8 cellular contexts compared by ENCODE assay signal in the genomic region with DNA sequence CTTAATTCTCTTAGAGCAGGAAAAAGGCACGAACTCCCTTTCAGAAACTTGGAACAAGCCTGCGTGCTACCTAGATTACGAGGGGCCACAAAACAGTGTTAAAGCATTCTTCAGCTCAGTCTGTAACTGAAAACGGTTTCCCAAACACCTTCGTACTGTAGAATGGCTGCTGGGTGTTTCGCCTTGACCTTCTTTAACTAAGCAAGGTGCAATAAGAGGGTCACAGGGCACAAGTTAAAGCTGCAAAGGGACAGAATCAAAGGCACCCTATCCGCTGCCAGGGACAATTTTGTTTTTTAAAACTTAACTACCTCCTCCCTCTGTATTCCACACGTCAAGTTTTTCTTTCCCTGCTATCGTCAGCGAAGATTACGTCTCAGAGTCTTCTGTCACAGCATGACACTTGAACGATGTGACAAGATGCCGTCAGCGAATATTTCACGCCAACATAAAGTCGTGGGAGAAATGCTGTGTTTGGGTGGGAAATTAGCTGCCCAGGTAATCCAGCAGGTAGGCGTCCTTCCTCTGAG. TPM values are rescaled to one million over a fixed set of nuclear protein-coding genes. Genes with fewer than 3 reads are reported as not detected.
DNase-seq lines count a peak whose midpoint lies in the region; ATAC-seq, FAIRE-seq and TF ChIP-seq lines count a peak whose summit lies in the region.

No MANE protein-coding gene starts in this region.

- H3K4me1 Mint-ChIP-seq in stimulated activated naive CD8-positive, alpha-beta T cell treated with anti-CD3 and anti-CD28 coated beads, Interleukin-15, Interleukin-2, amounts not matched to agents 100 ng/mL and 50 ng/mL, for 24 hours (ENCODE audit: low read depth): peaks cover 32% of the 10 kb centered on the region

- POLR2A ChIA-PET in K562 (lab: Yijun Ruan, JAX): interaction anchor here (0.8 to 1.5 kb wide), 3 partner anchors 27 to 102 kb away, joined by 3 to 4 read pairs (median 4); no protein-coding TSS in a partner anchor

- ATAC-seq in GM21717 (IDR thresholded peaks at IDR 0.05; ENCODE audit: unreplicated experiment): peak; percentile 3
- ATAC-seq in K562: peak; percentile 33
- ATAC-seq in HG03565 (IDR thresholded peaks at IDR 0.05; ENCODE audit: unreplicated experiment): no peak
- ATAC-seq in GM18858 (IDR thresholded peaks at IDR 0.05; ENCODE audit: unreplicated experiment): no peak

- H2AFZ ChIP-seq in K562 (ENCODE audit: low read depth, low read length): peak overlapping the region; percentile 90

- DNase-seq in EH (ENCODE audit: low read depth) (peak; percentile 38), NCI-H69 (lab: John Stamatoyannopoulos, UW) (peak; percentile 70), K562 (ENCODE audit: extremely low read depth in 1 of 4, low spot score in 3 of 4) (peak in 2 of 4 experiments; percentile 22 to 58), kidney tubule cell (ENCODE audit: low spot score) (peak; percentile 8)

- peak overlapping the region; percentile 92 for H3K27ac ChIP-seq in K562 (ENCODE audit: extremely low read depth, low read depth, low read length)

- FAIRE-seq in K562 (lab: Jason Lieb, UNC): peak; percentile 48

- no TSS peak for BruUV-seq in K562 (replicated peaks; lab: Mats Ljungman, UMichigan)

- peaks cover 8% of the 10 kb centered on the region for H3K27me3 Mint-ChIP-seq in stimulated activated naive CD8-positive, alpha-beta T cell treated with anti-CD3 and anti-CD28 coated beads, Interleukin-15, Interleukin-2, amounts not matched to agents 100 ng/mL and 50 ng/mL, for 24 hours

- TF ChIP-seq CTCF in K562 (IDR thresholded peaks at IDR 0.05 in 2 of 3, conservative IDR thresholded peaks at IDR 0.05 in 1 of 3; ENCODE audit: insufficient read depth in 2 of 3, low read depth in 1 of 3, low read length in 3 of 3): no peak

- H3K27ac Mint-ChIP-seq in stimulated activated naive CD8-positive, alpha-beta T cell treated with anti-CD3 and anti-CD28 coated beads, Interleukin-15, Interleukin-2, amounts not matched to agents 100 ng/mL and 50 ng/mL, for 24 hours: peak overlapping the region; percentile 81

- peaks cover 13% of the 10 kb centered on the region for H3K36me3 Mint-ChIP-seq in stimulated activated naive CD8-positive, alpha-beta T cell treated with anti-CD3 and anti-CD28 coated beads, Interleukin-15, Interleukin-2, amounts not matched to agents 100 ng/mL and 50 ng/mL, for 24 hours (ENCODE audit: low read depth)

- peaks cover 32% of the 10 kb centered on the region for H3K36me3 ChIP-seq in K562 (ENCODE audit: control insufficient read depth, insufficient read depth, low read length)

- no peak for TF ChIP-seq EP300 in K562 (IDR thresholded peaks at IDR 0.05; ENCODE audit: low read length)

- H3K4me3 Mint-ChIP-seq in stimulated activated naive CD8-positive, alpha-beta T cell treated with anti-CD3 and anti-CD28 coated beads, Interleukin-15, Interleukin-2, amounts not matched to agents 100 ng/mL and 50 ng/mL, for 24 hours: peak overlapping the region; percentile 97

- H3K9ac ChIP-seq in K562 (ENCODE audit: insufficient read depth in 1 of 2, low read depth in 2 of 2, low read length in 2 of 2): peak overlapping the region; percentile 97

- CTCF ChIA-PET in K562 (lab: Yijun Ruan, JAX; ENCODE audit: low intra/inter-chr PET ratio): interaction anchor here (0.6 to 2.9 kb wide), 2 partner anchors 89 to 1801 kb away, joined by 3 to 22 read pairs; no protein-coding TSS in a partner anchor

- no peaks in the 10 kb centered on the region for H4K20me1 ChIP-seq in K562 (replicated peaks; ENCODE audit: control insufficient read depth, insufficient read depth, low read length)

- in situ Hi-C loops in K562 (cut with MboI): no loop called here

- no peaks in the 10 kb centered on the region for H3K9me3 Mint-ChIP-seq in stimulated activated naive CD8-positive, alpha-beta T cell treated with anti-CD3 and anti-CD28 coated beads, Interleukin-15, Interleukin-2, amounts not matched to agents 100 ng/mL and 50 ng/mL, for 24 hours

- peak overlapping the region; percentile 99 for H3K4me2 ChIP-seq in K562 (ENCODE audit: insufficient read depth, low read length)

- H3K9me1 ChIP-seq in K562 (ENCODE audit: control insufficient read depth, insufficient read depth, low read length): no peaks in the 10 kb centered on the region

- H3K4me3 ChIP-seq in K562: peak overlapping the region; percentile 76

- peaks cover 4 to 15% of the 10 kb centered on the region in 2 experiments; a peak in 4 of 5 replicates for H3K4me1 ChIP-seq in K562 (replicated peaks in 1 of 2; ENCODE audit: control insufficient read depth in 2 of 2, insufficient read depth in 2 of 2, low read length in 2 of 2)

- H3K9me3 ChIP-seq in K562 (replicated peaks; ENCODE audit: control insufficient read depth, insufficient read depth, low read depth, low read length): no peaks in the 10 kb centered on the region

- H3K79me2 ChIP-seq in K562 (ENCODE audit: control insufficient read depth, insufficient read depth, low read length): peaks cover 47% of the 10 kb centered on the region

- intact Hi-C loops in K562 (cut with micrococcal nuclease): loop anchor here (1.0 to 2.0 kb wide), 2 partner anchors 54 to 76 kb away; a partner anchor contains a TSS

- no peaks in the 10 kb centered on the region for H3K27me3 ChIP-seq in K562 (ENCODE audit: control insufficient read depth in 2 of 2, insufficient read depth in 2 of 2, low read length in 2 of 2)

- WGBS in K562 (ENCODE audit: insufficient coverage, low coverage, missing lambda C conversion rate): under 1% methylated on average over 17 of the region's 17 CpGs

- TF ChIP-seq RAD21 in K562 (CRISPR knock-in tag; conservative IDR thresholded peaks at IDR 0.05 in 1 of 2, IDR thresholded peaks at IDR 0.05 in 1 of 2): no peak

- TF ChIP-seq POLR2A in K562 (conservative IDR thresholded peaks at IDR 0.05): no peak

RNA-seq across cellular contexts. Expression of a gene that starts 0.6 kb away (rescaled TPM):
- total RNA-seq in K562 (2011; cell fraction: chromatin; rRNA removed; ENCODE audit: low replicate concordance): 8.0 and 49.3 TPM in 2 replicates
- 4.8 and 6.4 TPM in 2 replicates for total RNA-seq in K562 (2011; cell fraction: nucleolus; rRNA removed)
- total RNA-seq in K562 (2011; cell fraction: nucleoplasm; rRNA removed): 15.0 and 31.4 TPM in 2 replicates
- 11.7 TPM in 2 replicates for total RNA-seq in K562 (2014; rRNA removed)
- 23.3 and 30.3 TPM in 2 replicates for total RNA-seq in K562 (2014; rRNA removed; fragmentation: Illumina TruSeq; extraction: Trizol)
- 17.5 and 20.7 TPM in 2 replicates for total RNA-seq in K562 (2015; rRNA removed; fragmentation: Illumina TruSeq; extraction: Trizol)
- 21.1 and 21.9 TPM in 2 replicates for total RNA-seq in K562 (2021)
- polyA plus RNA-seq in K562 (2011; rRNA removed): 35.1 and 42.3 TPM in 2 replicates
- polyA plus RNA-seq in K562 (2011; cell fraction: cytosol; rRNA removed): 4.8 and 14.0 TPM in 2 replicates
- 8.2 and 12.3 TPM in 2 replicates for polyA plus RNA-seq in K562 (2011; cell fraction: nucleus; rRNA removed)
- 15.0 and 18.3 TPM in 2 replicates for polyA plus RNA-seq in K562 (2012)
- polyA plus RNA-seq in K562 (2014; fragmentation: Illumina TruSeq; extraction: Trizol): 21.2 and 25.0 TPM in 2 replicates
- 10 to 100 TPM in 1 of 2 experiments, 1 to 10 TPM in 1; 9.5 to 19.2 TPM for polyA plus RNA-seq in K562 (2014; fragmentation: Nextera tagmentation; extraction: Ambion mirVana)
- 16.5 and 17.6 TPM in 2 replicates for polyA plus RNA-seq in K562 (2014; rRNA removed)
- 61.9 and 70.0 TPM in 2 replicates for polyA minus RNA-seq in K562 (2011; rRNA and poly(A)+ RNA removed)
- polyA minus RNA-seq in K562 (2011; cell fraction: cytosol; rRNA and poly(A)+ RNA removed): 16.2 and 17.2 TPM in 2 replicates
- polyA minus RNA-seq in K562 (2011; cell fraction: nucleus; rRNA and poly(A)+ RNA removed): 10.4 and 21.7 TPM in 2 replicates

RNA-seq across cellular contexts. Expression of a gene that starts 29.8 kb away (rescaled TPM):
- 426 and 1,792 TPM in 2 replicates for total RNA-seq in K562 (2011; cell fraction: chromatin; rRNA removed; ENCODE audit: low replicate concordance)
- 167 and 305 TPM in 2 replicates for total RNA-seq in K562 (2011; cell fraction: nucleolus; rRNA removed)
- total RNA-seq in K562 (2011; cell fraction: nucleoplasm; rRNA removed): 499 and 612 TPM in 2 replicates
- total RNA-seq in K562 (2014; rRNA removed) (71.6 and 75.0 TPM in 2 replicates), K562 (2014; rRNA removed; fragmentation: Illumina TruSeq; extraction: Trizol) (156 and 170 TPM in 2 replicates), K562 (2015; rRNA removed; fragmentation: Illumina TruSeq; extraction: Trizol) (101 and 111 TPM in 2 replicates), K562 (2021) (70.6 and 73.7 TPM in 2 replicates)
- polyA plus RNA-seq in K562 (2011; rRNA removed) (49.6 and 58.2 TPM in 2 replicates), K562 (2014; fragmentation: Illumina TruSeq; extraction: Trizol) (45.6 and 47.5 TPM in 2 replicates), K562 (2014; fragmentation: Nextera tagmentation; extraction: Ambion mirVana) (10 to 100 TPM; 21.7 to 24.5 TPM), K562 (2014; rRNA removed) (50.7 and 51.8 TPM in 2 replicates)
- 18.0 and 26.3 TPM in 2 replicates for polyA plus RNA-seq in K562 (2011; cell fraction: cytosol; rRNA removed)
- 135 and 146 TPM in 2 replicates for polyA plus RNA-seq in K562 (2011; cell fraction: nucleus; rRNA removed)
- polyA plus RNA-seq in K562 (2012): 34.1 and 37.7 TPM in 2 replicates
- 318 and 333 TPM in 2 replicates for polyA minus RNA-seq in K562 (2011; rRNA and poly(A)+ RNA removed)
- 24.5 and 45.3 TPM in 2 replicates for polyA minus RNA-seq in K562 (2011; cell fraction: cytosol; rRNA and poly(A)+ RNA removed)
- polyA minus RNA-seq in K562 (2011; cell fraction: nucleus; rRNA and poly(A)+ RNA removed): 512 and 599 TPM in 2 replicates

RNA-seq across cellular contexts. Expression of a gene that starts 54.1 kb away (rescaled TPM):
- 8.8 and 27.0 TPM in 2 replicates for total RNA-seq in K562 (2011; cell fraction: chromatin; rRNA removed; ENCODE audit: low replicate concordance)
- 3.8 and 4.7 TPM in 2 replicates for total RNA-seq in K562 (2011; cell fraction: nucleolus; rRNA removed)
- total RNA-seq in K562 (2011; cell fraction: nucleoplasm; rRNA removed): 7.6 and 19.2 TPM in 2 replicates
- total RNA-seq in K562 (2014; rRNA removed) (37.2 and 39.6 TPM in 2 replicates), K562 (2014; rRNA removed; fragmentation: Illumina TruSeq; extraction: Trizol) (59.0 and 63.8 TPM in 2 replicates), K562 (2015; rRNA removed; fragmentation: Illumina TruSeq; extraction: Trizol) (37.2 and 44.5 TPM in 2 replicates), K562 (2021) (39.0 and 47.4 TPM in 2 replicates)
- polyA plus RNA-seq in K562 (2011; rRNA removed) (33.6 and 54.9 TPM in 2 replicates), K562 (2014; fragmentation: Illumina TruSeq; extraction: Trizol) (69.1 and 78.9 TPM in 2 replicates), K562 (2014; fragmentation: Nextera tagmentation; extraction: Ambion mirVana) (100 to 1,000 TPM in 1 of 2 experiments, 10 to 100 TPM in 1; 95.1 to 111 TPM), K562 (2014; rRNA removed) (58.0 and 84.6 TPM in 2 replicates)
- polyA plus RNA-seq in K562 (2011; cell fraction: cytosol; rRNA removed): 57.9 and 76.8 TPM in 2 replicates
- 10.7 and 12.5 TPM in 2 replicates for polyA plus RNA-seq in K562 (2011; cell fraction: nucleus; rRNA removed)
- 6.6 and 31.1 TPM in 2 replicates for polyA plus RNA-seq in K562 (2012)
- 30.9 and 34.2 TPM in 2 replicates for polyA minus RNA-seq in K562 (2011; rRNA and poly(A)+ RNA removed)
- polyA minus RNA-seq in K562 (2011; cell fraction: cytosol; rRNA and poly(A)+ RNA removed): 17.3 and 21.6 TPM in 2 replicates
- polyA minus RNA-seq in K562 (2011; cell fraction: nucleus; rRNA and poly(A)+ RNA removed): 5.5 and 9.3 TPM in 2 replicates

RNA-seq across cellular contexts. Expression of a gene that starts 54.2 kb away (rescaled TPM):
- 11.3 and 19.1 TPM in 2 replicates for total RNA-seq in K562 (2011; cell fraction: chromatin; rRNA removed; ENCODE audit: low replicate concordance)
- 13.7 and 15.3 TPM in 2 replicates for total RNA-seq in K562 (2011; cell fraction: nucleolus; rRNA removed)
- total RNA-seq in K562 (2011; cell fraction: nucleoplasm; rRNA removed): 17.3 and 30.1 TPM in 2 replicates
- 7.6 and 8.2 TPM in 2 replicates for total RNA-seq in K562 (2014; rRNA removed)
- 10.2 and 10.5 TPM in 2 replicates for total RNA-seq in K562 (2014; rRNA removed; fragmentation: Illumina TruSeq; extraction: Trizol)
- total RNA-seq in K562 (2015; rRNA removed; fragmentation: Illumina TruSeq; extraction: Trizol): 9.2 and 10.7 TPM in 2 replicates
- 10.3 and 10.6 TPM in 2 replicates for total RNA-seq in K562 (2021)
- 13.1 and 13.2 TPM in 2 replicates for polyA plus RNA-seq in K562 (2011; rRNA removed)
- 9.3 and 11.1 TPM in 2 replicates for polyA plus RNA-seq in K562 (2011; cell fraction: cytosol; rRNA removed)
- polyA plus RNA-seq in K562 (2011; cell fraction: nucleus; rRNA removed): 17.6 and 17.7 TPM in 2 replicates
- 6.9 and 7.2 TPM in 2 replicates for polyA plus RNA-seq in K562 (2012)
- polyA plus RNA-seq in K562 (2014; fragmentation: Illumina TruSeq; extraction: Trizol): 9.0 and 10.3 TPM in 2 replicates
- polyA plus RNA-seq in K562 (2014; fragmentation: Nextera tagmentation; extraction: Ambion mirVana): 1 to 10 TPM; 2.4 to 3.2 TPM
- 10.4 and 12.4 TPM in 2 replicates for polyA plus RNA-seq in K562 (2014; rRNA removed)
- polyA minus RNA-seq in K562 (2011; rRNA and poly(A)+ RNA removed): 13.5 and 15.1 TPM in 2 replicates
- polyA minus RNA-seq in K562 (2011; cell fraction: cytosol; rRNA and poly(A)+ RNA removed): 7.3 and 10.0 TPM in 2 replicates
- polyA minus RNA-seq in K562 (2011; cell fraction: nucleus; rRNA and poly(A)+ RNA removed): 28.5 and 39.2 TPM in 2 replicates

Comparison
In these comparisons a context has a peak if more than half of its experiments do, and no peak if none do; other contexts are left out.
1. ATAC-seq: peak in GM21717 (single experiment) and K562 (single experiment); none in HG03565 (single experiment) and GM18858 (single experiment).